16 cellular contexts compared by ENCODE assay signal in the genomic region with DNA sequence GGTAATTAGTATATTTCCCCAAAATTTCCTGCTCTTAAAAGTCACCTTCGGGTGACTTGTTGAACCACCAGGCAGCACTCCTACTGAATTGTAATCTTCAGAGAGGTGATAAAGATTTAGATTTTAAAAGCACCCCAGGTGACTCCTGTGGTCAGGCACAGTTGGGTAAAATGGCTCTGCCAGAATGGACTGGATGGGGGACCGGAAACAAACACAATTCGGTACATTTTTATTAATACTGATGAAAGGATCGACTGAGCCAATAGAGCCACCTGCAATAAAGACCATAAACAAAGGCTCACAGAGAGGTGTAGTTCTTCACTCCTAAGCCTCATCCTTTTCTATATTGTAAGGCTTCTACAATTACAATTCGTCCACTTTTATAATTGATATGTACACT. TPM values are rescaled to one million over a fixed set of nuclear protein-coding genes. Genes with fewer than 3 reads are reported as not detected.
DNase-seq lines count a peak whose midpoint lies in the region; ATAC-seq, FAIRE-seq and TF ChIP-seq lines count a peak whose summit lies in the region.
"Had no signal": no experiment of that assay in that cellular context is flagged by ENCODE, and none has a peak within 500 bp of the region (broad histone marks: within the 10 kb centered on the region; RNA-seq: fewer than 3 reads in every experiment).

No MANE protein-coding gene starts in this region.

- BruUV-seq in OCI-LY7 (replicated peaks; lab: Mats Ljungman, UMichigan), result no TSS peak

- no peaks in the 10 kb centered on the region for H3K9me2 ChIP-seq in OCI-LY7 (ENCODE audit: insufficient read depth, low read length)

- H3K4me3 ChIP-seq in A549 (no peak overlapping the region), SK-N-MC (no peak overlapping the region), dorsolateral prefrontal cortex (no peak overlapping the region), OCI-LY7 (ENCODE audit: low read depth, low read length, poor library complexity, severe bottlenecking) (no peak overlapping the region)

- WGBS in A549 (ENCODE audit: missing lambda C conversion rate), result 56% methylated on average over 5 of the region's 5 CpGs

- POLR2A ChIA-PET in A549 (lab: Yijun Ruan, JAX), result no interaction called here
- POLR2A ChIA-PET in OCI-LY7 (lab: Charles Lee), result interaction anchor here (0.6 kb wide), 1 partner anchor 297 kb away, joined by 3 read pairs; no protein-coding TSS in a partner anchor

- H3K4me2 ChIP-seq in A549, result peak overlapping the region; percentile 60
- H3K4me2 ChIP-seq in OCI-LY7 (ENCODE audit: low read length), result no peak overlapping the region

- H3K9me3 ChIP-seq in A549 (no peaks in the 10 kb centered on the region), SK-N-MC (ENCODE audit: low read depth, low read length) (no peaks in the 10 kb centered on the region), OCI-LY7 (ENCODE audit: low read length) (no peaks in the 10 kb centered on the region)

- H2AFZ ChIP-seq in OCI-LY7 (ENCODE audit: low read length), result no peak overlapping the region

- no peaks in the 10 kb centered on the region for H3K79me2 ChIP-seq in OCI-LY7 (ENCODE audit: insufficient read depth, low read depth, low read length)

- intact Hi-C loops in dorsolateral prefrontal cortex (cut with DNase I) (no loop called here), OCI-LY7 (cut with micrococcal nuclease; ENCODE audit: unreplicated experiment) (no loop called here)

- TF ChIP-seq CTCF in A549 (IDR thresholded peaks at IDR 0.05) (no peak), dorsolateral prefrontal cortex (IDR thresholded peaks at IDR 0.05 in 54 of 56, conservative IDR thresholded peaks at IDR 0.05 in 2 of 56; ENCODE audit: low read depth in 1 of 56, partially characterized antibody in 56 of 56) (no peak), OCI-LY7 (conservative IDR thresholded peaks at IDR 0.05; ENCODE audit: low read length) (no peak)

- no peak overlapping the region for H3K9ac ChIP-seq in SK-N-MC (ENCODE audit: insufficient read length)

- no peaks in the 10 kb centered on the region for H3K27me3 ChIP-seq in dorsolateral prefrontal cortex

- no peaks in the 10 kb centered on the region for H4K20me1 ChIP-seq in OCI-LY7 (ENCODE audit: insufficient read depth, low read length)

- no peak for TF ChIP-seq EP300 in A549 (IDR thresholded peaks at IDR 0.05)

- CTCF ChIA-PET in A549 (lab: Yijun Ruan, JAX) (interaction anchor here (0.9 to 2.4 kb wide), 7 partner anchors 11 to 136 kb away, joined by 3 to 9 read pairs (median 4); no protein-coding TSS in a partner anchor), OCI-LY7 (lab: Charles Lee; ENCODE audit: unreplicated experiment) (no interaction called here)

- no peak for ATAC-seq in A549
- ATAC-seq in left lobe of liver, result no peak

- no peak for FAIRE-seq in A549 (lab: Jason Lieb, UNC)

- H3K36me3 ChIP-seq in SK-N-MC (ENCODE audit: insufficient read depth, low read length) (peaks cover 16% of the 10 kb centered on the region), OCI-LY7 (ENCODE audit: insufficient read depth, low read length) (peaks cover 15% of the 10 kb centered on the region; the same call in 1 of the 2 replicates)

- no peak for TF ChIP-seq RAD21 in A549 (conservative IDR thresholded peaks at IDR 0.05 in 1 of 2, IDR thresholded peaks at IDR 0.05 in 1 of 2)

- H3K4me1 ChIP-seq in A549 (peaks cover 77% of the 10 kb centered on the region), OCI-LY7 (ENCODE audit: insufficient read depth, low read length, poor library complexity, severe bottlenecking) (no peaks in the 10 kb centered on the region)

- no peak for DNase-seq in A549 (ENCODE audit: low read depth in 1 of 2, low spot score in 1 of 2)
- DNase-seq in Daoy (ENCODE audit: low read depth), result peak; percentile 23
- no peak for DNase-seq in SK-N-MC (ENCODE audit: low read depth, low spot score)
- no peak for DNase-seq in epithelial cell of prostate (ENCODE audit: low read depth, low spot score)
- no peak for DNase-seq in dorsolateral prefrontal cortex
- no peak for DNase-seq in left lobe of liver (ENCODE audit: low spot score)
- DNase-seq in NOMO-1 treated with DMSO at 0.1 percent for 48 hours (lab: John Stamatoyannopoulos, UW; ENCODE audit: unreplicated experiment), result no peak
- no peak for DNase-seq in OCI-LY7 (ENCODE audit: low spot score)
- DNase-seq: activated T-cell treated with anti-CD3 and anti-CD28 coated beads for 4 hours, aorta, C1 segment of cervical spinal cord, naive B cell, NCI-H2171 treated with DMSO at 0.1 percent for 48 hours, posterior cingulate gyrus had no signal

- no peak for TF ChIP-seq POLR2A in A549 (IDR thresholded peaks at IDR 0.05; ENCODE audit: low read length)

- peak overlapping the region; percentile 83 to 95 for H3K27ac ChIP-seq in A549
- peak overlapping the region; percentile 82 for H3K27ac ChIP-seq in SK-N-MC
- H3K27ac ChIP-seq in epithelial cell of prostate, result peak overlapping the region; percentile 95
- H3K27ac ChIP-seq in dorsolateral prefrontal cortex, result no peak overlapping the region
- no peak overlapping the region for H3K27ac ChIP-seq in OCI-LY7 (ENCODE audit: low read depth, low read length, poor library complexity, severe bottlenecking)

TF ChIP-seq in A549, 52 proteins besides CTCF, POLR2A, EP300 and RAD21:
- TF ChIP-seq TP53 (CRISPR knock-in tag; IDR thresholded peaks at IDR 0.05) (no peak), TFCP2L1 (CRISPR knock-in tag; IDR thresholded peaks at IDR 0.05) (no peak), PHF8 (IDR thresholded peaks at IDR 0.05; ENCODE audit: borderline replicate concordance, low read depth) (no peak), CHD2 (IDR thresholded peaks at IDR 0.05; ENCODE audit: low read length, partially characterized antibody) (no peak), ZNF302 (CRISPR knock-in tag; IDR thresholded peaks at IDR 0.05) (no peak), HOXB5 (CRISPR knock-in tag; IDR thresholded peaks at IDR 0.05) (no peak), HDAC2 (IDR thresholded peaks at IDR 0.05) (no peak), MAX (IDR thresholded peaks at IDR 0.05) (no peak), MYC (IDR thresholded peaks at IDR 0.05; ENCODE audit: borderline replicate concordance, low read length) (no peak), NFE2L2 (conservative IDR thresholded peaks at IDR 0.05; ENCODE audit: low read length) (no peak)
- TF ChIP-seq, protein P1, sequence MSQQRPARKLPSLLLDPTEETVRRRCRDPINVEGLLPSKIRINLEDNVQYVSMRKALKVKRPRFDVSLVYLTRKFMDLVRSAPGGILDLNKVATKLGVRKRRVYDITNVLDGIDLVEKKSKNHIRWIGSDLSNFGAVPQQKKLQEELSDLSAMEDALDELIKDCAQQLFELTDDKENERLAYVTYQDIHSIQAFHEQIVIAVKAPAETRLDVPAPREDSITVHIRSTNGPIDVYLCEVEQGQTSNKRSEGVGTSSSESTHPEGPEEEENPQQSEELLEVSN (IDR thresholded peaks at IDR 0.05; ENCODE audit: borderline replicate concordance, low read depth), result no peak
- TF ChIP-seq, protein P2, sequence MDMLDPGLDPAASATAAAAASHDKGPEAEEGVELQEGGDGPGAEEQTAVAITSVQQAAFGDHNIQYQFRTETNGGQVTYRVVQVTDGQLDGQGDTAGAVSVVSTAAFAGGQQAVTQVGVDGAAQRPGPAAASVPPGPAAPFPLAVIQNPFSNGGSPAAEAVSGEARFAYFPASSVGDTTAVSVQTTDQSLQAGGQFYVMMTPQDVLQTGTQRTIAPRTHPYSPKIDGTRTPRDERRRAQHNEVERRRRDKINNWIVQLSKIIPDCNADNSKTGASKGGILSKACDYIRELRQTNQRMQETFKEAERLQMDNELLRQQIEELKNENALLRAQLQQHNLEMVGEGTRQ (IDR thresholded peaks at IDR 0.05), result no peak

RNA-seq across cellular contexts. Expression of gene FAM83C, which starts 19.6 kb away (rescaled TPM):
- not detected in 2 replicates for polyA plus RNA-seq in A549 (2011; rRNA removed)
- 0.01 TPM in 1 of 2 replicates, not detected in the other for polyA plus RNA-seq in A549 (2012; cell fraction: cytosol; rRNA removed)
- 0.05 TPM in 2 replicates for polyA plus RNA-seq in A549 (2012; cell fraction: nucleus; rRNA removed)
- polyA plus RNA-seq in A549 (2017; fragmentation: RNase III; extraction: RNeasy Plus Mini Kit Qiagen cat#74134 plus additional on column Dnase treatment), result 0.03 TPM in 1 of 3 replicates, not detected in the others
- not detected in 2 replicates for polyA minus RNA-seq in A549 (2011; rRNA and poly(A)+ RNA removed)
- total RNA-seq in Daoy (2014; rRNA removed; shearing (Covaris generic)), result not detected in 2 replicates
- under 1 TPM in 2 of 120 experiments, not detected in 118; 0.24 to 0.98 TPM for total RNA-seq in dorsolateral prefrontal cortex
- not detected for total RNA-seq in left lobe of liver
- total RNA-seq in OCI-LY7 (2014; rRNA removed; shearing (Covaris generic)), result not detected in 2 replicates
- not detected in 2 replicates for total RNA-seq in OCI-LY7 (2022)
- total RNA-seq: aorta, SK-MEL-5, subcutaneous adipose tissue had no signal
- polyA plus RNA-seq: aorta had no signal

RNA-seq across cellular contexts. Expression of gene EIF6, which starts 27.2 kb away (rescaled TPM):
- 184 and 204 TPM in 2 replicates for polyA plus RNA-seq in A549 (2011; rRNA removed)
- 490 and 496 TPM in 2 replicates for polyA plus RNA-seq in A549 (2012; cell fraction: cytosol; rRNA removed)
- 408 and 515 TPM in 2 replicates for polyA plus RNA-seq in A549 (2012; cell fraction: nucleus; rRNA removed)
- 292 to 337 TPM (median 294 TPM) in 3 replicates for polyA plus RNA-seq in A549 (2017; fragmentation: RNase III; extraction: RNeasy Plus Mini Kit Qiagen cat#74134 plus additional on column Dnase treatment)
- 222 and 228 TPM in 2 replicates for polyA minus RNA-seq in A549 (2011; rRNA and poly(A)+ RNA removed)
- 316 and 384 TPM in 2 replicates for total RNA-seq in Daoy (2014; rRNA removed; shearing (Covaris generic))
- total RNA-seq in dorsolateral prefrontal cortex, result 10 to 100 TPM; 28.3 to 69.2 (median 53.1) TPM
- 80.2 TPM for total RNA-seq in left lobe of liver
- total RNA-seq in OCI-LY7 (2014; rRNA removed; shearing (Covaris generic)), result 93.9 and 113 TPM in 2 replicates
- 90.6 and 106 TPM in 2 replicates for total RNA-seq in OCI-LY7 (2022)

RNA-seq across cellular contexts. Expression of gene MMP24OS, which starts 33.9 kb away (rescaled TPM):
- polyA plus RNA-seq in A549 (2011; rRNA removed), result 13.6 and 17.2 TPM in 2 replicates
- polyA plus RNA-seq in A549 (2012; cell fraction: cytosol; rRNA removed), result 25.4 and 34.6 TPM in 2 replicates
- 32.3 and 36.6 TPM in 2 replicates for polyA plus RNA-seq in A549 (2012; cell fraction: nucleus; rRNA removed)
- 34.0 to 45.6 TPM (median 40.5 TPM) in 3 replicates for polyA plus RNA-seq in A549 (2017; fragmentation: RNase III; extraction: RNeasy Plus Mini Kit Qiagen cat#74134 plus additional on column Dnase treatment)
- polyA minus RNA-seq in A549 (2011; rRNA and poly(A)+ RNA removed), result 20.7 and 21.2 TPM in 2 replicates
- total RNA-seq in Daoy (2014; rRNA removed; shearing (Covaris generic)), result 1.1 and 2.2 TPM in 2 replicates
- total RNA-seq in dorsolateral prefrontal cortex, result 100 to 1,000 TPM in 10 of 120 experiments, 10 to 100 TPM in 110; 55.0 to 112 (median 79.5) TPM
- 27.3 TPM for total RNA-seq in left lobe of liver
- total RNA-seq in OCI-LY7 (2014; rRNA removed; shearing (Covaris generic)), result 13.2 and 14.8 TPM in 2 replicates
- 44.6 and 48.5 TPM in 2 replicates for total RNA-seq in OCI-LY7 (2022)

Comparison
In these comparisons a context has a peak if more than half of its experiments do, and no peak if none do; other contexts are left out.
1. H3K27ac ChIP-seq: peak in A549 (2 of 2), SK-N-MC (single experiment) and epithelial cell of prostate (single experiment); none in dorsolateral prefrontal cortex (0 of 59) and OCI-LY7 (single experiment).